11 cellular contexts compared by ENCODE assay signal in genomic region chr11:65388731-65389130, GRCh38. TPM values are rescaled to one million over a fixed set of nuclear protein-coding genes. Genes with fewer than 3 reads are reported as not detected.
A peak's percentile ranks its signal among the peaks of the same experiment; 100 is the strongest.
DNase-seq lines count a peak whose midpoint lies in the region; ATAC-seq and TF ChIP-seq lines count a peak whose summit lies in the region.
"Had no signal": no experiment of that assay in that cellular context is flagged by ENCODE, and none has a peak within 500 bp of the region (broad histone marks: within the 10 kb centered on the region; RNA-seq: fewer than 3 reads in every experiment).

No MANE protein-coding gene starts in this region.

- peaks cover 63% of the 10 kb centered on the region for H3K4me1 Mint-ChIP-seq in activated T-cell treated with anti-CD3 and anti-CD28 coated beads, Interleukin-2, amount 50 U/mL, for 4 hours (ENCODE audit: low read depth)
- H3K4me1 Mint-ChIP-seq in activated T-helper 1 cell treated with anti-CD3 and anti-CD28 coated beads, Interleukin-12 subunit alpha, Interleukin-12 subunit beta, Interleukin-2, Interleukin-4 antibody, amounts not matched to agents 30 ng/mL and 10 ng/mL and 1 ng/mL, durations not matched to agents 14 hours and 24 hours and 36 hours (ENCODE audit: low read depth): peaks cover 46% of the 10 kb centered on the region

- peak overlapping the region; percentile 69 for H3K4me3 Mint-ChIP-seq in activated T-cell treated with anti-CD3 and anti-CD28 coated beads, Interleukin-2, amount 50 U/mL, for 4 hours
- peak overlapping the region; percentile 95 for H3K4me3 Mint-ChIP-seq in activated T-helper 1 cell treated with anti-CD3 and anti-CD28 coated beads, Interleukin-12 subunit alpha, Interleukin-12 subunit beta, Interleukin-2, Interleukin-4 antibody, amounts not matched to agents 30 ng/mL and 10 ng/mL and 1 ng/mL, durations not matched to agents 14 hours and 24 hours and 36 hours

- TF ChIP-seq EP300 in suprapubic skin (IDR thresholded peaks at IDR 0.05): no peak

- H3K4me1 ChIP-seq in suprapubic skin: peaks cover 89% of the 10 kb centered on the region

- H3K27ac ChIP-seq in suprapubic skin: peak overlapping the region; percentile 96
- H3K27ac ChIP-seq: cardiac muscle cell had no signal

- intact Hi-C loops in activated T-helper 1 cell treated with anti-CD3 and anti-CD28 coated beads, Interleukin-12 subunit alpha, Interleukin-12 subunit beta, Interleukin-2, Interleukin-4 antibody, amounts not matched to agents 30 ng/mL and 10 ng/mL and 1 ng/mL, durations not matched to agents 14 hours and 24 hours and 36 hours (cut with micrococcal nuclease): loop anchor here (5.0 kb wide), 1 partner anchor 324 kb away; the partner anchor contains the start of gene KAT5

- H3K27me3 ChIP-seq in suprapubic skin: no peaks in the 10 kb centered on the region
- H3K27me3 ChIP-seq: cardiac muscle cell had no signal

- peak overlapping the region; percentile 74 for H3K4me3 ChIP-seq in suprapubic skin
- H3K4me3 ChIP-seq: cardiac muscle cell had no signal

- no peak for TF ChIP-seq POLR2A in suprapubic skin (IDR thresholded peaks at IDR 0.05)
- TF ChIP-seq POLR2A in GM18505 (IDR thresholded peaks at IDR 0.05; ENCODE audit: borderline replicate concordance, extremely low read depth, insufficient read depth, insufficient read length): no peak

- peak overlapping the region; percentile 67 for H3K27ac Mint-ChIP-seq in activated T-helper 1 cell treated with anti-CD3 and anti-CD28 coated beads, Interleukin-12 subunit alpha, Interleukin-12 subunit beta, Interleukin-2, Interleukin-4 antibody, amounts not matched to agents 30 ng/mL and 10 ng/mL and 1 ng/mL, durations not matched to agents 14 hours and 24 hours and 36 hours

- WGBS in suprapubic skin: 87% methylated on average over 4 of the region's 4 CpGs

- no peak for ATAC-seq in activated T-cell treated with anti-CD3 and anti-CD28 coated beads, Interleukin-2, amount 50 U/mL, for 4 hours
- no peak for ATAC-seq in GM18505 (IDR thresholded peaks at IDR 0.05; ENCODE audit: unreplicated experiment)

- no peak for TF ChIP-seq CTCF in suprapubic skin (IDR thresholded peaks at IDR 0.05)

- H3K9me3 Mint-ChIP-seq in activated T-cell treated with anti-CD3 and anti-CD28 coated beads, Interleukin-2, amount 50 U/mL, for 4 hours: no peaks in the 10 kb centered on the region
- no peaks in the 10 kb centered on the region for H3K9me3 Mint-ChIP-seq in activated T-helper 1 cell treated with anti-CD3 and anti-CD28 coated beads, Interleukin-12 subunit alpha, Interleukin-12 subunit beta, Interleukin-2, Interleukin-4 antibody, amounts not matched to agents 30 ng/mL and 10 ng/mL and 1 ng/mL, durations not matched to agents 14 hours and 24 hours and 36 hours

- DNase-seq in activated T-cell treated with anti-CD3 and anti-CD28 coated beads, Interleukin-2, amount 50 U/mL, for 4 hours: no peak
- DNase-seq in activated T-cell treated with anti-CD3 and anti-CD28 coated beads, Interleukin-2, amount 50 U/mL, for 1 hour: no peak
- DNase-seq in activated T-helper 1 cell treated with anti-CD3 and anti-CD28 coated beads, Interleukin-12 subunit alpha, Interleukin-12 subunit beta, Interleukin-2, Interleukin-4 antibody, amounts not matched to agents 30 ng/mL and 10 ng/mL and 1 ng/mL, durations not matched to agents 14 hours and 24 hours and 36 hours (ENCODE audit: low spot score): no peak
- peak; percentile 68 for DNase-seq in foreskin melanocyte
- no peak for DNase-seq in suprapubic skin (ENCODE audit: low spot score in 2 of 2)
- DNase-seq in 8988T: no peak
- no peak for DNase-seq in DMS 273 treated with DMSO at 0.1 percent for 48 hours (lab: John Stamatoyannopoulos, UW)
- DNase-seq: NCI-H446; stimulated activated CD4-positive, alpha-beta T cell treated with anti-CD3 and anti-CD28 coated beads, Interleukin-4, amount 100 ng/mL, for 1 hour had no signal

- peaks cover 19% of the 10 kb centered on the region for H3K36me3 ChIP-seq in suprapubic skin
- H3K36me3 ChIP-seq: cardiac muscle cell had no signal

- H3K27me3 Mint-ChIP-seq in activated T-cell treated with anti-CD3 and anti-CD28 coated beads, Interleukin-2, amount 50 U/mL, for 4 hours (ENCODE audit: low read depth): no peaks in the 10 kb centered on the region
- H3K27me3 Mint-ChIP-seq in activated T-helper 1 cell treated with anti-CD3 and anti-CD28 coated beads, Interleukin-12 subunit alpha, Interleukin-12 subunit beta, Interleukin-2, Interleukin-4 antibody, amounts not matched to agents 30 ng/mL and 10 ng/mL and 1 ng/mL, durations not matched to agents 14 hours and 24 hours and 36 hours (ENCODE audit: insufficient read depth): no peaks in the 10 kb centered on the region

- no peaks in the 10 kb centered on the region for H3K9me3 ChIP-seq in suprapubic skin

- peaks cover 3% of the 10 kb centered on the region for H3K36me3 Mint-ChIP-seq in activated T-cell treated with anti-CD3 and anti-CD28 coated beads, Interleukin-2, amount 50 U/mL, for 4 hours (ENCODE audit: insufficient read depth)
- peaks cover 21% of the 10 kb centered on the region for H3K36me3 Mint-ChIP-seq in activated T-helper 1 cell treated with anti-CD3 and anti-CD28 coated beads, Interleukin-12 subunit alpha, Interleukin-12 subunit beta, Interleukin-2, Interleukin-4 antibody, amounts not matched to agents 30 ng/mL and 10 ng/mL and 1 ng/mL, durations not matched to agents 14 hours and 24 hours and 36 hours (ENCODE audit: low read depth)

RNA-seq across cellular contexts. Expression of gene FRMD8, which starts 2.3 kb away (rescaled TPM):
- total RNA-seq in activated T-cell treated with anti-CD3 and anti-CD28 coated beads, Interleukin-2, amount 50 U/mL, for 4 hours: 10 to 100 TPM; 43.0 to 49.2 (median 44.9) TPM
- total RNA-seq in activated T-helper 1 cell treated with anti-CD3 and anti-CD28 coated beads, Interleukin-12 subunit alpha, Interleukin-12 subunit beta, Interleukin-2, Interleukin-4 antibody, amounts not matched to agents 30 ng/mL and 10 ng/mL and 1 ng/mL, durations not matched to agents 14 hours and 24 hours and 36 hours: 40.5 and 42.3 TPM in 2 replicates
- 100 to 1,000 TPM in 1 of 4 donors, 10 to 100 TPM in 3; 56.2 to 107 (median 81.5) TPM for total RNA-seq in suprapubic skin

RNA-seq across cellular contexts. Expression of gene SLC25A45, which starts 6.3 kb away (rescaled TPM):
- total RNA-seq in activated T-cell treated with anti-CD3 and anti-CD28 coated beads, Interleukin-2, amount 50 U/mL, for 4 hours: 10 to 100 TPM in 1 of 3 donors, 1 to 10 TPM in 2; 7.0 to 11.1 (median 9.5) TPM
- 15.3 and 19.4 TPM in 2 replicates for total RNA-seq in activated T-helper 1 cell treated with anti-CD3 and anti-CD28 coated beads, Interleukin-12 subunit alpha, Interleukin-12 subunit beta, Interleukin-2, Interleukin-4 antibody, amounts not matched to agents 30 ng/mL and 10 ng/mL and 1 ng/mL, durations not matched to agents 14 hours and 24 hours and 36 hours
- 1 to 10 TPM; 3.9 to 6.2 (median 4.7) TPM for total RNA-seq in suprapubic skin

RNA-seq across cellular contexts. Expression of gene NEAT1, which starts 33.9 kb away (rescaled TPM):
- 100 to 1,000 TPM in 2 of 3 donors, 10 to 100 TPM in 1; 95.5 to 136 (median 123) TPM for total RNA-seq in activated T-cell treated with anti-CD3 and anti-CD28 coated beads, Interleukin-2, amount 50 U/mL, for 4 hours
- total RNA-seq in activated T-helper 1 cell treated with anti-CD3 and anti-CD28 coated beads, Interleukin-12 subunit alpha, Interleukin-12 subunit beta, Interleukin-2, Interleukin-4 antibody, amounts not matched to agents 30 ng/mL and 10 ng/mL and 1 ng/mL, durations not matched to agents 14 hours and 24 hours and 36 hours: 507 and 517 TPM in 2 replicates
- 1,000 to 10,000 TPM in 1 of 4 donors, 100 to 1,000 TPM in 3; 336 to 2,041 (median 481) TPM for total RNA-seq in suprapubic skin

RNA-seq across cellular contexts. Expression of gene TIGD3, which starts 34.2 kb away (rescaled TPM):
- under 1 TPM; 0.46 to 0.66 (median 0.50) TPM for total RNA-seq in activated T-cell treated with anti-CD3 and anti-CD28 coated beads, Interleukin-2, amount 50 U/mL, for 4 hours
- 1.1 TPM in 2 replicates for total RNA-seq in activated T-helper 1 cell treated with anti-CD3 and anti-CD28 coated beads, Interleukin-12 subunit alpha, Interleukin-12 subunit beta, Interleukin-2, Interleukin-4 antibody, amounts not matched to agents 30 ng/mL and 10 ng/mL and 1 ng/mL, durations not matched to agents 14 hours and 24 hours and 36 hours
- under 1 TPM in 3 of 4 donors, not detected in 1; 0.32 to 0.76 (median 0.64) TPM for total RNA-seq in suprapubic skin

RNA-seq across cellular contexts. Expression of gene DPF2, which starts 55.1 kb away (rescaled TPM):
- 10 to 100 TPM; 56.7 to 59.1 (median 58.0) TPM for total RNA-seq in activated T-cell treated with anti-CD3 and anti-CD28 coated beads, Interleukin-2, amount 50 U/mL, for 4 hours
- total RNA-seq in activated T-helper 1 cell treated with anti-CD3 and anti-CD28 coated beads, Interleukin-12 subunit alpha, Interleukin-12 subunit beta, Interleukin-2, Interleukin-4 antibody, amounts not matched to agents 30 ng/mL and 10 ng/mL and 1 ng/mL, durations not matched to agents 14 hours and 24 hours and 36 hours: 84.5 and 93.1 TPM in 2 replicates
- total RNA-seq in suprapubic skin: 10 to 100 TPM; 17.8 to 35.8 (median 27.4) TPM
